Comparison of ENCODE assay signal across 28 cellular contexts in genomic region chr11:6889835-6890234, GRCh38. TPM values are rescaled to one million over a fixed set of nuclear protein-coding genes. Genes with fewer than 3 reads are reported as not detected.
"Had no signal": no experiment of that assay in that cellular context is flagged by ENCODE, and none has a peak within 500 bp of the region (broad histone marks: within the 10 kb centered on the region; RNA-seq: fewer than 3 reads in every experiment).

No MANE protein-coding gene starts in this region.

- H3K4me1 ChIP-seq: heart left ventricle, tibial artery, upper lobe of left lung, uterus had no signal

- H3K36me3 ChIP-seq: heart left ventricle, ovary, tibial artery, upper lobe of left lung, uterus had no signal

- H3K27me3 ChIP-seq: dorsolateral prefrontal cortex, heart left ventricle, ovary, tibial artery, upper lobe of left lung, uterus had no signal

- ATAC-seq: heart left ventricle; left colon; naive thymus-derived CD8-positive, alpha-beta T cell; right cardiac atrium; stimulated activated effector memory CD8-positive, alpha-beta T cell treated with anti-CD3 and anti-CD28 coated beads, Interleukin-12 subunit alpha, Interleukin-12 subunit beta, amount 100 ng/mL, for 72 hours had no signal

- H3K9me3 ChIP-seq: ovary, tibial artery, uterus had no signal

- H3K4me3 ChIP-seq: dorsolateral prefrontal cortex, heart left ventricle, ovary, tibial artery, upper lobe of left lung, uterus had no signal

- DNase-seq: cortex of kidney; dorsolateral prefrontal cortex; effector CD8-positive, alpha-beta T cell; heart left ventricle; hippocampal formation; left colon; mesendoderm; naive thymus-derived CD8-positive, alpha-beta T cell; ovary; right cardiac atrium; small intestine; stimulated activated CD4-positive, alpha-beta T cell treated with anti-CD3 and anti-CD28 coated beads, Interleukin-2, amount 100 ng/mL, for 48 hours; stimulated activated CD8-positive, alpha-beta memory T cell treated with anti-CD3 and anti-CD28 coated beads, Interleukin-4, amount 100 ng/mL, for 48 hours; tibial artery; upper lobe of left lung; uterus had no signal

- FAIRE-seq: frontal cortex, small intestine had no signal

- H3K27ac ChIP-seq: dorsolateral prefrontal cortex, heart left ventricle, ovary, tibial artery, upper lobe of left lung, uterus had no signal

RNA-seq across cellular contexts. Expression of gene OR2D2, which starts 2.5 kb away (rescaled TPM):
- total RNA-seq: heart left ventricle; liver; lung microvascular endothelial cell; naive thymus-derived CD8-positive, alpha-beta T cell; right cardiac atrium had no signal
- polyA plus RNA-seq: esophagus; fibroblast of lung; heart left ventricle; liver; naive thymus-derived CD8-positive, alpha-beta T cell; neural cell; ovary; right cardiac atrium; small intestine had no signal

RNA-seq across cellular contexts. Expression of gene OR10A4, which starts 13.4 kb away (rescaled TPM):
- total RNA-seq: dorsolateral prefrontal cortex; fibroblast of lung; frontal cortex; glomerular endothelial cell; heart left ventricle; kidney epithelial cell; left colon; liver; lung microvascular endothelial cell; mononuclear cell; naive thymus-derived CD8-positive, alpha-beta T cell; ovary; progenitor cell of endocrine pancreas; right cardiac atrium; temporal lobe; upper lobe of left lung; uterus had no signal
- polyA plus RNA-seq: esophagus; fibroblast of lung; heart left ventricle; liver; naive thymus-derived CD8-positive, alpha-beta T cell; neural cell; ovary; right cardiac atrium; small intestine had no signal

RNA-seq across cellular contexts. Expression of gene OR10A2, which starts 27.0 kb away (rescaled TPM):
- total RNA-seq: fibroblast of lung; frontal cortex; glomerular endothelial cell; heart left ventricle; kidney epithelial cell; left colon; liver; lung microvascular endothelial cell; mononuclear cell; naive thymus-derived CD8-positive, alpha-beta T cell; ovary; progenitor cell of endocrine pancreas; right cardiac atrium; temporal lobe; upper lobe of left lung; uterus had no signal
- polyA plus RNA-seq: esophagus; fibroblast of lung; heart left ventricle; liver; naive thymus-derived CD8-positive, alpha-beta T cell; neural cell; ovary; right cardiac atrium; small intestine had no signal

RNA-seq across cellular contexts. Expression of gene OR2D3, which starts 31.0 kb away (rescaled TPM):
- total RNA-seq: dorsolateral prefrontal cortex; fibroblast of lung; frontal cortex; glomerular endothelial cell; heart left ventricle; kidney epithelial cell; left colon; liver; lung microvascular endothelial cell; mononuclear cell; naive thymus-derived CD8-positive, alpha-beta T cell; ovary; progenitor cell of endocrine pancreas; right cardiac atrium; temporal lobe; upper lobe of left lung; uterus had no signal
- polyA plus RNA-seq: esophagus; fibroblast of lung; heart left ventricle; liver; naive thymus-derived CD8-positive, alpha-beta T cell; neural cell; ovary; right cardiac atrium; small intestine had no signal

RNA-seq across cellular contexts. Expression of gene ZNF215, which starts 36.4 kb away (rescaled TPM):
- polyA plus RNA-seq: naive thymus-derived CD8-positive, alpha-beta T cell had no signal
